Comparison of ENCODE assay signal across 21 cellular contexts in genomic region chr4:4849106-4849505, GRCh38. TPM values are rescaled to one million over a fixed set of nuclear protein-coding genes. Genes with fewer than 3 reads are reported as not detected.
"Had no signal": no experiment of that assay in that cellular context is flagged by ENCODE, and none has a peak within 500 bp of the region (broad histone marks: within the 10 kb centered on the region; RNA-seq: fewer than 3 reads in every experiment).

No MANE protein-coding gene starts in this region.

- H3K27ac Mint-ChIP-seq: activated B cell treated with CpG ODN at 0.5 μM for 24 hours; activated CD4-positive, alpha-beta T cell treated with anti-CD3 and anti-CD28 coated beads, Interleukin-2, amount 10 ng/mL, durations not matched to agents 24 days and 14 days; activated naive CD4-positive, alpha-beta T cell treated with anti-CD3 and anti-CD28 coated beads, Interleukin-2, amount 10 ng/mL, durations not matched to agents 7 days and 5 days; activated naive CD8-positive, alpha-beta T cell treated with anti-CD3 and anti-CD28 coated beads for 36 hours; IgD-negative memory B cell; T-cell had no signal

- H3K9me3 Mint-ChIP-seq: activated B cell treated with CpG ODN at 0.5 μM for 24 hours; activated CD4-positive, alpha-beta T cell treated with anti-CD3 and anti-CD28 coated beads, Interleukin-2, amount 10 ng/mL, durations not matched to agents 24 days and 14 days; activated naive CD4-positive, alpha-beta T cell treated with anti-CD3 and anti-CD28 coated beads, Interleukin-2, amount 10 ng/mL, durations not matched to agents 7 days and 5 days; activated naive CD8-positive, alpha-beta T cell treated with anti-CD3 and anti-CD28 coated beads for 36 hours; activated T-cell treated with anti-CD3 and anti-CD28 coated beads, Interleukin-2, amount 50 U/mL, for 4 hours; T-cell had no signal

- H3K36me3 Mint-ChIP-seq: T-cell had no signal

- H3K4me3 Mint-ChIP-seq: activated B cell treated with CpG ODN at 0.5 μM for 24 hours; activated CD4-positive, alpha-beta T cell treated with anti-CD3 and anti-CD28 coated beads, Interleukin-2, amount 10 ng/mL, durations not matched to agents 24 days and 14 days; activated naive CD4-positive, alpha-beta T cell treated with anti-CD3 and anti-CD28 coated beads, Interleukin-2, amount 10 ng/mL, durations not matched to agents 7 days and 5 days; activated naive CD8-positive, alpha-beta T cell treated with anti-CD3 and anti-CD28 coated beads for 36 hours; activated T-cell treated with anti-CD3 and anti-CD28 coated beads, Interleukin-2, amount 50 U/mL, for 4 hours; T-cell had no signal

- DNase-seq: activated B cell treated with CpG ODN at 0.5 μM for 24 hours; activated CD4-positive, alpha-beta T cell treated with anti-CD3 and anti-CD28 coated beads for 1 hour; activated CD4-positive, alpha-beta T cell treated with anti-CD3 and anti-CD28 coated beads, Interleukin-2, amount 10 ng/mL, durations not matched to agents 24 days and 14 days; activated CD4-positive, alpha-beta T cell treated with anti-CD3 and anti-CD28 coated beads, Interleukin-2, amount 50 U/mL, for 48 hours; activated gamma-delta T cell treated with Interleukin-2 at 50 U/mL for 16 hours; activated naive CD4-positive, alpha-beta T cell treated with anti-CD3 and anti-CD28 coated beads, Interleukin-2, amount 10 ng/mL, durations not matched to agents 7 days and 5 days; activated naive CD8-positive, alpha-beta T cell treated with anti-CD3 and anti-CD28 coated beads for 36 hours; activated T-cell treated with anti-CD3 and anti-CD28 coated beads, Interleukin-2, amount 50 U/mL, for 4 hours; brain microvascular endothelial cell; KG1; NCI-H1048; NCI-H146; NCI-H2029; NCI-H2227 treated with DMSO at 0.1 percent for 48 hours; NCI-H446 treated with DMSO at 0.1 percent for 48 hours; NCI-H524 treated with DMSO at 0.1 percent for 48 hours; NCI-H82; T-cell; T-helper 2 cell; T1000 had no signal

RNA-seq across cellular contexts. Expression of gene MSX1, which starts 10.4 kb away (rescaled TPM):
- total RNA-seq: activated B cell treated with CpG ODN at 0.5 μM for 24 hours; activated CD4-positive, alpha-beta T cell treated with anti-CD3 and anti-CD28 coated beads, Interleukin-2, amount 10 ng/mL, durations not matched to agents 24 days and 14 days; T-cell had no signal
